8 cellular contexts compared by ENCODE assay signal in genomic region chr1:205680073-205680851, GRCh38. TPM values are rescaled to one million over a fixed set of nuclear protein-coding genes. Genes with fewer than 3 reads are reported as not detected.
A peak's percentile ranks its signal among the peaks of the same experiment; 100 is the strongest.
DNase-seq lines count a peak whose midpoint lies in the region; ATAC-seq, FAIRE-seq and TF ChIP-seq lines count a peak whose summit lies in the region.

A gene with protein sequence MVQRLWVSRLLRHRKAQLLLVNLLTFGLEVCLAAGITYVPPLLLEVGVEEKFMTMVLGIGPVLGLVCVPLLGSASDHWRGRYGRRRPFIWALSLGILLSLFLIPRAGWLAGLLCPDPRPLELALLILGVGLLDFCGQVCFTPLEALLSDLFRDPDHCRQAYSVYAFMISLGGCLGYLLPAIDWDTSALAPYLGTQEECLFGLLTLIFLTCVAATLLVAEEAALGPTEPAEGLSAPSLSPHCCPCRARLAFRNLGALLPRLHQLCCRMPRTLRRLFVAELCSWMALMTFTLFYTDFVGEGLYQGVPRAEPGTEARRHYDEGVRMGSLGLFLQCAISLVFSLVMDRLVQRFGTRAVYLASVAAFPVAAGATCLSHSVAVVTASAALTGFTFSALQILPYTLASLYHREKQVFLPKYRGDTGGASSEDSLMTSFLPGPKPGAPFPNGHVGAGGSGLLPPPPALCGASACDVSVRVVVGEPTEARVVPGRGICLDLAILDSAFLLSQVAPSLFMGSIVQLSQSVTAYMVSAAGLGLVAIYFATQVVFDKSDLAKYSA (minus strand): TSS chr1:205680509. CDS start chr1:205664656, 15,853 bp downstream.

- no peaks in the 10 kb centered on the region for H3K36me3 ChIP-seq in osteoblast (ENCODE audit: insufficient read depth, low read length)

- peak within 1 kb of the TSS; percentile 77 for H2AFZ ChIP-seq in osteoblast (ENCODE audit: low read length)

- no peaks in the 10 kb centered on the region for H3K36me3 Mint-ChIP-seq in activated T-cell treated with anti-CD3 and anti-CD28 coated beads, Interleukin-2, amount 50 U/mL, for 72 hours (ENCODE audit: insufficient read depth in 2 of 2)

- peaks cover 13% of the 10 kb centered on the region for H3K4me1 Mint-ChIP-seq in activated T-cell treated with anti-CD3 and anti-CD28 coated beads, Interleukin-2, amount 50 U/mL, for 72 hours (ENCODE audit: low read depth)

- peak within 1 kb of the TSS; percentile 51 for H3K27ac ChIP-seq in osteoblast (ENCODE audit: low read depth, low read length)

- peak within 1 kb of the TSS; percentile 77 for H3K4me3 ChIP-seq in osteoblast (ENCODE audit: insufficient read depth, low read length)

- H3K4me2 ChIP-seq in osteoblast (ENCODE audit: insufficient read depth, low read length): peak within 1 kb of the TSS; percentile 87

- no peaks in the 10 kb centered on the region for H3K9me3 Mint-ChIP-seq in activated T-cell treated with anti-CD3 and anti-CD28 coated beads, Interleukin-2, amount 50 U/mL, for 72 hours

- peak; percentile 31 to 45 for DNase-seq in NOMO-1 (lab: John Stamatoyannopoulos, UW; ENCODE audit: unreplicated experiment in 2 of 2)
- DNase-seq in NOMO-1 treated with dmso at 0.1 percent for 144 hours (lab: John Stamatoyannopoulos, UW; ENCODE audit: unreplicated experiment): no peak
- peak; percentile 57 for DNase-seq in NCI-H2171 treated with DMSO at 0.1 percent for 48 hours (lab: John Stamatoyannopoulos, UW)
- peak; percentile 48 to 50 for DNase-seq in activated T-cell treated with anti-CD3 and anti-CD28 coated beads, Interleukin-2, amount 50 U/mL, for 72 hours
- DNase-seq in frontal cortex (ENCODE audit: low spot score in 2 of 2): peak; percentile 74 to 77
- DNase-seq in osteoblast (ENCODE audit: insufficient read length, low spot score, missing footprints): peak; percentile 95
- DNase-seq in urothelium cell line (ENCODE audit: low spot score): peak; percentile 81

- no peaks in the 10 kb centered on the region for H3K9me3 ChIP-seq in osteoblast (ENCODE audit: low read depth, low read length)

- no peak within 1 kb of the TSS for H3K27ac Mint-ChIP-seq in activated T-cell treated with anti-CD3 and anti-CD28 coated beads, Interleukin-2, amount 50 U/mL, for 72 hours

- H3K4me3 Mint-ChIP-seq in activated T-cell treated with anti-CD3 and anti-CD28 coated beads, Interleukin-2, amount 50 U/mL, for 72 hours: peak within 1 kb of the TSS; percentile 86 to 90

- TF ChIP-seq CTCF in osteoblast (IDR thresholded peaks at IDR 0.05; ENCODE audit: extremely low read depth, low read depth, low read length): no peak

- H4K20me1 ChIP-seq in osteoblast (ENCODE audit: insufficient read depth, low read length): no peaks in the 10 kb centered on the region

- H3K27me3 Mint-ChIP-seq in activated T-cell treated with anti-CD3 and anti-CD28 coated beads, Interleukin-2, amount 50 U/mL, for 72 hours (ENCODE audit: low read depth): peaks cover 20% of the 10 kb centered on the region

- H3K27me3 ChIP-seq in osteoblast (ENCODE audit: insufficient read depth, low read length): no peaks in the 10 kb centered on the region

- peak; percentile 84 to 87 for ATAC-seq in activated T-cell treated with anti-CD3 and anti-CD28 coated beads, Interleukin-2, amount 50 U/mL, for 72 hours (replicated peaks in 1 of 2)
- no peak for ATAC-seq in HG03139 (IDR thresholded peaks at IDR 0.05; ENCODE audit: unreplicated experiment)

- H3K4me1 ChIP-seq in osteoblast (ENCODE audit: insufficient read depth, low read length): peaks cover 11% of the 10 kb centered on the region

- no peaks in the 10 kb centered on the region for H3K79me2 ChIP-seq in osteoblast (ENCODE audit: insufficient read depth, low read length)

- no peak for FAIRE-seq in frontal cortex (lab: Jason Lieb, UNC)
- no peak for FAIRE-seq in urothelium cell line (lab: Jason Lieb, UNC)

RNA-seq across cellular contexts. Expression of the gene that starts here (rescaled TPM):
- total RNA-seq in activated T-cell treated with anti-CD3 and anti-CD28 coated beads, Interleukin-2, amount 50 U/mL, for 72 hours: 1 to 10 TPM in 1 of 2 donors, under 1 TPM in 1; 0.70 to 1.0 TPM
- 2.0 TPM for total RNA-seq in frontal cortex
- total RNA-seq in osteoblast: 1.1 and 1.5 TPM in 2 replicates
